ENCODE assay signal across 8 cellular contexts in genomic region chr20:13995841-13996240, GRCh38. TPM values are rescaled to one million over a fixed set of nuclear protein-coding genes. Genes with fewer than 3 reads are reported as not detected.
DNase-seq lines count a peak whose midpoint lies in the region; ATAC-seq and TF ChIP-seq lines count a peak whose summit lies in the region.

No MANE protein-coding gene starts in this region.

- intact Hi-C loops in ascending aorta (cut with DNase I), result no loop called here
- intact Hi-C loops in sigmoid colon (cut with DNase I), result loop anchor here (2.0 to 5.0 kb wide), 2 partner anchors 56 to 115 kb away; no protein-coding TSS in a partner anchor
- intact Hi-C loops in activated T-helper 1 cell treated with anti-CD3 and anti-CD28 coated beads, Interleukin-12 subunit alpha, Interleukin-12 subunit beta, Interleukin-2, Interleukin-4 antibody, amounts not matched to agents 30 ng/mL and 10 ng/mL and 1 ng/mL, durations not matched to agents 14 hours and 24 hours and 36 hours (cut with micrococcal nuclease), result no loop called here

- peaks cover 13% of the 10 kb centered on the region for H3K27me3 Mint-ChIP-seq in activated T-helper 1 cell treated with anti-CD3 and anti-CD28 coated beads, Interleukin-12 subunit alpha, Interleukin-12 subunit beta, Interleukin-2, Interleukin-4 antibody, amounts not matched to agents 30 ng/mL and 10 ng/mL and 1 ng/mL, durations not matched to agents 14 hours and 24 hours and 36 hours (ENCODE audit: insufficient read depth)

- no peak overlapping the region for H3K27ac ChIP-seq in ascending aorta
- H3K27ac ChIP-seq in iPS-18a (ENCODE audit: low read length), result no peak overlapping the region
- H3K27ac ChIP-seq in sigmoid colon, result peak overlapping the region; percentile 63 to 80 (median 78)

- no peaks in the 10 kb centered on the region for H3K36me3 ChIP-seq in ascending aorta
- no peaks in the 10 kb centered on the region for H3K36me3 ChIP-seq in iPS-18a (ENCODE audit: control insufficient read depth, low read depth, low read length)
- H3K36me3 ChIP-seq in sigmoid colon, result no peaks in the 10 kb centered on the region

- H3K36me3 Mint-ChIP-seq in activated T-helper 1 cell treated with anti-CD3 and anti-CD28 coated beads, Interleukin-12 subunit alpha, Interleukin-12 subunit beta, Interleukin-2, Interleukin-4 antibody, amounts not matched to agents 30 ng/mL and 10 ng/mL and 1 ng/mL, durations not matched to agents 14 hours and 24 hours and 36 hours (ENCODE audit: low read depth), result no peaks in the 10 kb centered on the region

- H3K27me3 ChIP-seq in ascending aorta (no peaks in the 10 kb centered on the region), iPS-18a (ENCODE audit: control insufficient read depth, insufficient read depth, low read length) (peaks cover 16% of the 10 kb centered on the region), sigmoid colon (no peaks in the 10 kb centered on the region)

- H3K4me3 ChIP-seq in ascending aorta (peak overlapping the region; percentile 78 to 85), iPS-18a (ENCODE audit: low read length) (peak overlapping the region; percentile 48), sigmoid colon (peak overlapping the region; percentile 70 to 90 (median 81))

- H3K27ac Mint-ChIP-seq in activated T-helper 1 cell treated with anti-CD3 and anti-CD28 coated beads, Interleukin-12 subunit alpha, Interleukin-12 subunit beta, Interleukin-2, Interleukin-4 antibody, amounts not matched to agents 30 ng/mL and 10 ng/mL and 1 ng/mL, durations not matched to agents 14 hours and 24 hours and 36 hours, result no peak overlapping the region

- no peak overlapping the region for H3K9ac ChIP-seq in iPS-18a (ENCODE audit: low read length)

- TF ChIP-seq CTCF in ascending aorta (IDR thresholded peaks at IDR 0.05) (no peak), sigmoid colon (IDR thresholded peaks at IDR 0.05) (no peak)

- peak; percentile 35 for DNase-seq in Caki2 (ENCODE audit: low read depth)
- DNase-seq in NCI-H1105 (lab: John Stamatoyannopoulos, UW), result peak; percentile 47
- DNase-seq in ascending aorta (ENCODE audit: low spot score in 2 of 2), result no peak
- peak; percentile 71 for DNase-seq in sigmoid colon
- DNase-seq in activated T-helper 1 cell treated with anti-CD3 and anti-CD28 coated beads, Interleukin-12 subunit alpha, Interleukin-12 subunit beta, Interleukin-2, Interleukin-4 antibody, amounts not matched to agents 30 ng/mL and 10 ng/mL and 1 ng/mL, durations not matched to agents 14 hours and 24 hours and 36 hours (ENCODE audit: low spot score), result no peak
- no peak for DNase-seq in activated gamma-delta T cell (lab: John Stamatoyannopoulos, UW)

- H3K4me1 ChIP-seq in ascending aorta (no peaks in the 10 kb centered on the region), iPS-18a (ENCODE audit: control insufficient read depth, low read depth, low read length) (peaks cover 4% of the 10 kb centered on the region), sigmoid colon (peaks cover 0 to 12% (median 5%) of the 10 kb centered on the region in 4 donors)

- no peaks in the 10 kb centered on the region for H3K4me1 Mint-ChIP-seq in activated T-helper 1 cell treated with anti-CD3 and anti-CD28 coated beads, Interleukin-12 subunit alpha, Interleukin-12 subunit beta, Interleukin-2, Interleukin-4 antibody, amounts not matched to agents 30 ng/mL and 10 ng/mL and 1 ng/mL, durations not matched to agents 14 hours and 24 hours and 36 hours (ENCODE audit: low read depth)

- in situ Hi-C loops in Caki2 (cut with HindIII; ENCODE audit: low pct_unique_long_range_greater_than_20kb, low sequenced_read_pairs), result no loop called here

- TF ChIP-seq EP300 in sigmoid colon (IDR thresholded peaks at IDR 0.05), result no peak

- 1 to 3% methylated on average over 52 of the region's 52 CpGs for WGBS in sigmoid colon, 2 donors

- H3K9me3 Mint-ChIP-seq in activated T-helper 1 cell treated with anti-CD3 and anti-CD28 coated beads, Interleukin-12 subunit alpha, Interleukin-12 subunit beta, Interleukin-2, Interleukin-4 antibody, amounts not matched to agents 30 ng/mL and 10 ng/mL and 1 ng/mL, durations not matched to agents 14 hours and 24 hours and 36 hours, result peaks cover 13% of the 10 kb centered on the region

- H3K9me3 ChIP-seq in ascending aorta (peaks cover 4 to 21% of the 10 kb centered on the region in 2 donors), iPS-18a (ENCODE audit: control insufficient read depth, low read depth, low read length) (no peaks in the 10 kb centered on the region), sigmoid colon (peaks cover 0 to 9% (median 2%) of the 10 kb centered on the region in 4 donors)

- TF ChIP-seq POLR2A in sigmoid colon (IDR thresholded peaks at IDR 0.05), result no peak

- no peak for ATAC-seq in GM19452 (IDR thresholded peaks at IDR 0.05; ENCODE audit: unreplicated experiment)

- no peak overlapping the region for H3K4me3 Mint-ChIP-seq in activated T-helper 1 cell treated with anti-CD3 and anti-CD28 coated beads, Interleukin-12 subunit alpha, Interleukin-12 subunit beta, Interleukin-2, Interleukin-4 antibody, amounts not matched to agents 30 ng/mL and 10 ng/mL and 1 ng/mL, durations not matched to agents 14 hours and 24 hours and 36 hours

RNA-seq across cellular contexts. Expression of gene MACROD2, which starts 0.5 kb away (rescaled TPM):
- total RNA-seq in Caki2 (2014; rRNA removed; shearing (Covaris generic); ENCODE audit: low replicate concordance), result 0.26 and 3.4 TPM in 2 replicates
- total RNA-seq in ascending aorta, result 3.5 TPM
- 10 to 100 TPM in 1 of 4 donors, 1 to 10 TPM in 3; 5.8 to 22.4 (median 8.9) TPM for total RNA-seq in sigmoid colon
- 1 to 10 TPM; 1.2 to 1.7 (median 1.2) TPM for polyA plus RNA-seq in sigmoid colon
- not detected in 2 replicates for total RNA-seq in activated T-helper 1 cell treated with anti-CD3 and anti-CD28 coated beads, Interleukin-12 subunit alpha, Interleukin-12 subunit beta, Interleukin-2, Interleukin-4 antibody, amounts not matched to agents 30 ng/mL and 10 ng/mL and 1 ng/mL, durations not matched to agents 14 hours and 24 hours and 36 hours

RNA-seq across cellular contexts. Expression of gene SEL1L2, which starts 5.4 kb away (rescaled TPM):
- not detected in 2 replicates for total RNA-seq in Caki2 (2014; rRNA removed; shearing (Covaris generic); ENCODE audit: low replicate concordance)
- total RNA-seq in ascending aorta (not detected), sigmoid colon (1 to 10 TPM in 1 of 4 donors, not detected in 3; 3.3 TPM)
- under 1 TPM in 1 of 3 donors, not detected in 2; 0.16 TPM for polyA plus RNA-seq in sigmoid colon
- not detected in 2 replicates for total RNA-seq in activated T-helper 1 cell treated with anti-CD3 and anti-CD28 coated beads, Interleukin-12 subunit alpha, Interleukin-12 subunit beta, Interleukin-2, Interleukin-4 antibody, amounts not matched to agents 30 ng/mL and 10 ng/mL and 1 ng/mL, durations not matched to agents 14 hours and 24 hours and 36 hours

Comparison
In these comparisons a context has a peak if more than half of its experiments do, and no peak if none do; other contexts are left out.
1. DNase-seq: peak in Caki2 (single experiment), NCI-H1105 (single experiment) and sigmoid colon (single experiment); none in ascending aorta (0 of 2), activated T-helper 1 cell treated with anti-CD3 and anti-CD28 coated beads, Interleukin-12 subunit alpha, Interleukin-12 subunit beta, Interleukin-2, Interleukin-4 antibody, amounts not matched to agents 30 ng/mL and 10 ng/mL and 1 ng/mL, durations not matched to agents 14 hours and 24 hours and 36 hours (single experiment) and activated gamma-delta T cell (single experiment).
2. H3K27ac ChIP-seq: peak in sigmoid colon (4 of 4); none in ascending aorta (0 of 2) and iPS-18a (single experiment).
3. Peak in every context shown above with its lines, with median percentiles within 50 percentile points of each other: H3K4me3 ChIP-seq.